18 cellular contexts compared by ENCODE assay signal in the genomic region with DNA sequence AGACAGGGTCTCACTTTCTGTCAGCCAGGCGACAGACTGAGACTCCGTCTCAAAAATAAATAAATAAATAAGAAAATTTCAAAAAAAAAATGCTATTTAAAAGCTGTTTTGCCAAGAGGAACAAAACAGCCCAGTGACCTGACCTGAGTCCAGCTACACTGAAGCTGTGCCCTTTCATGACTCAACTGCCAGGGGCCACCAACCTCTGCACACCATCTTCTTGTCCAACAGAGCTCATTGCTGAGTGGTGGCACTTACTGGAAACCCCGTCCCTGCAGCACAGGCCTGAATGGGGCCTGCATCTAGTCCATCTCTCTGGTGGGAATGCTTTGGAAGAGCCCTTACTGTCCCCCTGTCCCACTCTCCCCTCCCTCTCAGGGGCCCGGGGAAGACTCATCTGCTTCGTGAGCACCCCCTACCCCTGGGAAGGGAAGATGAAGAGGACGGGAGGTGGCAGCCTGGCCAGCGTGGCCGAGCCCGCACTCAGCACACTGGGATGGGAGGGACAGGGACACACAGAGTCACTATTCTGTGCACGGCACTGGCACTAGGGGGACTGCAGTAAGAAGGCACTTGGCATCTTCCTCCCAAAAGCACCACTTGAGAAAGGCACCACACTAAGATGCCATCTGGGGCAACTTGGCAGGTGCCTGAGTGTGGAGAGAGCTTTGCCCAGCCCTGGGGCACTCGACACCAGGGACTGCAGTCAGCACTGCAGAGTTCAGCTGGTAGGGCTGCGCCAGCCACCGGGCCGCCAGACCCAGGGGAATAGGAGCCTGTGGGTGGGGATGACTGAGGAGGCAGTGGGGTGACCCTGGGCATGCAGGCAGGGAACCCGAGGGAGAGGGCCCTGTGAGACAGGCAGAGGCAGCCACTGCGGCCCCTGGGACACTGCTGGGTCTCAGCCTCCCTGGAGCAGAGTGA. TPM values are rescaled to one million over a fixed set of nuclear protein-coding genes. Genes with fewer than 3 reads are reported as not detected.
DNase-seq lines count a peak whose midpoint lies in the region; ATAC-seq and TF ChIP-seq lines count a peak whose summit lies in the region.
"Had no signal": no experiment of that assay in that cellular context is flagged by ENCODE, and none has a peak within 500 bp of the region (broad histone marks: within the 10 kb centered on the region; RNA-seq: fewer than 3 reads in every experiment).

No MANE protein-coding gene starts in this region.

- intact Hi-C loops in natural killer cell (cut with micrococcal nuclease): no loop called here

- peak; percentile 47 for DNase-seq in natural killer cell treated with Interleukin-12 subunit alpha and Interleukin-12 subunit beta and Interleukin-15 and Interleukin-18, amount 100 ng/mL, for 72 hours (ENCODE audit: low spot score)
- DNase-seq in natural killer cell (no peak), endodermal cell (no peak)
- DNase-seq in stimulated activated naive CD4-positive, alpha-beta T cell treated with Interleukin-2 at 50 U/mL for 16 hours (lab: John Stamatoyannopoulos, UW): no peak
- DNase-seq: activated CD8-positive, alpha-beta memory T cell treated with anti-CD3 and anti-CD28 coated beads, Interleukin-2, amount 50 U/mL, for 4 hours; colonic mucosa; MG63; NCI-H1694; NCI-H510A treated with DMSO at 0.1 percent for 48 hours; stimulated activated naive B cell treated with anti-CD40 and anti-IgM and Interleukin-4, amounts not matched to agents 10 μg/mL and 1 μg/mL and 100 μg/mL, for 72 hours; T1000 had no signal

- WGBS in endodermal cell (ENCODE audit: insufficient coverage in 1 of 2, insufficient read length in 1 of 2), 2 experiments: 83 to 88% methylated on average over 10 to 15 of the region's 16 CpGs

- ATAC-seq in natural killer cell treated with Interleukin-12 subunit alpha and Interleukin-12 subunit beta and Interleukin-15 and Interleukin-18, amount 100 ng/mL, for 72 hours: no peak
- ATAC-seq in natural killer cell (no peak), GM21717 (IDR thresholded peaks at IDR 0.05; ENCODE audit: unreplicated experiment) (no peak), HG03280 (IDR thresholded peaks at IDR 0.05; ENCODE audit: unreplicated experiment) (no peak), GM21529 (IDR thresholded peaks at IDR 0.05; ENCODE audit: unreplicated experiment) (no peak)
- ATAC-seq: stimulated activated naive B cell treated with anti-CD40 and anti-IgM and Interleukin-4, amounts not matched to agents 10 μg/mL and 1 μg/mL and 100 μg/mL, for 72 hours had no signal

- H3K36me3 ChIP-seq in endodermal cell (ENCODE audit: control insufficient read depth, insufficient read depth, low read length): peaks cover 8% of the 10 kb centered on the region
- peaks cover 3% of the 10 kb centered on the region for H3K36me3 ChIP-seq in muscle layer of colon (ENCODE audit: insufficient read depth, low read length)
- H3K36me3 ChIP-seq: colonic mucosa, MG63, vagina had no signal

- H3K27ac ChIP-seq in endodermal cell (ENCODE audit: low read depth, low read length): no peak overlapping the region
- peak overlapping the region; percentile 69 for H3K27ac ChIP-seq in muscle layer of colon (ENCODE audit: low read depth, low read length)
- H3K27ac ChIP-seq: colonic mucosa, parathyroid adenoma, SJSA1, vagina had no signal

- H3K4me3 ChIP-seq in endodermal cell (ENCODE audit: low read length) (no peak overlapping the region), muscle layer of colon (ENCODE audit: low read depth in 1 of 2, low read length in 2 of 2) (no peak overlapping the region)
- H3K4me3 ChIP-seq: colonic mucosa, MG63, SJSA1, vagina had no signal

- H3K4me1 Mint-ChIP-seq in natural killer cell treated with Interleukin-12 subunit alpha and Interleukin-12 subunit beta and Interleukin-15 and Interleukin-18, amount 100 ng/mL, for 72 hours (ENCODE audit: low read depth in 2 of 2): peaks cover 22 to 30% of the 10 kb centered on the region in 2 donors
- peaks cover 20 to 39% of the 10 kb centered on the region in 2 donors for H3K4me1 Mint-ChIP-seq in natural killer cell
- no peaks in the 10 kb centered on the region for H3K4me1 Mint-ChIP-seq in endodermal cell

- no peaks in the 10 kb centered on the region for H3K27me3 Mint-ChIP-seq in natural killer cell treated with Interleukin-12 subunit alpha and Interleukin-12 subunit beta and Interleukin-15 and Interleukin-18, amount 100 ng/mL, for 72 hours
- H3K27me3 Mint-ChIP-seq in natural killer cell (ENCODE audit: low read depth in 2 of 2) (no peaks in the 10 kb centered on the region), endodermal cell (ENCODE audit: insufficient read depth) (no peaks in the 10 kb centered on the region)
- H3K27me3 Mint-ChIP-seq: stimulated activated naive B cell treated with anti-CD40 and anti-IgM and Interleukin-4, amounts not matched to agents 10 μg/mL and 1 μg/mL and 100 μg/mL, for 72 hours had no signal

- TF ChIP-seq CTCF in natural killer cell (IDR thresholded peaks at IDR 0.05) (no peak), endodermal cell (conservative IDR thresholded peaks at IDR 0.05) (no peak)

- H3K9me3 ChIP-seq in endodermal cell (ENCODE audit: control insufficient read depth, low read length) (no peaks in the 10 kb centered on the region), muscle layer of colon (ENCODE audit: low read length) (no peaks in the 10 kb centered on the region)
- H3K9me3 ChIP-seq: colonic mucosa, MG63, SJSA1, vagina had no signal

- H3K4me1 ChIP-seq in endodermal cell (ENCODE audit: control insufficient read depth, insufficient read depth, low read length) (no peaks in the 10 kb centered on the region), muscle layer of colon (ENCODE audit: insufficient read depth, low read length) (peaks cover 46% of the 10 kb centered on the region)
- H3K4me1 ChIP-seq: SJSA1 had no signal

- no peaks in the 10 kb centered on the region for H3K36me3 Mint-ChIP-seq in natural killer cell treated with Interleukin-12 subunit alpha and Interleukin-12 subunit beta and Interleukin-15 and Interleukin-18, amount 100 ng/mL, for 72 hours
- H3K36me3 Mint-ChIP-seq in natural killer cell (no peaks in the 10 kb centered on the region), endodermal cell (ENCODE audit: low read depth) (peaks cover 5% of the 10 kb centered on the region)

- no peaks in the 10 kb centered on the region for H3K9me3 Mint-ChIP-seq in natural killer cell treated with Interleukin-12 subunit alpha and Interleukin-12 subunit beta and Interleukin-15 and Interleukin-18, amount 100 ng/mL, for 72 hours
- H3K9me3 Mint-ChIP-seq in natural killer cell (no peaks in the 10 kb centered on the region), endodermal cell (no peaks in the 10 kb centered on the region)
- H3K9me3 Mint-ChIP-seq: stimulated activated naive B cell treated with anti-CD40 and anti-IgM and Interleukin-4, amounts not matched to agents 10 μg/mL and 1 μg/mL and 100 μg/mL, for 72 hours had no signal

- H3K27me3 ChIP-seq in endodermal cell (ENCODE audit: control insufficient read depth, insufficient read depth, low read length, poor library complexity, severe bottlenecking): no peaks in the 10 kb centered on the region
- no peaks in the 10 kb centered on the region for H3K27me3 ChIP-seq in muscle layer of colon (ENCODE audit: control insufficient read depth in 1 of 2, insufficient read depth in 2 of 2, low read length in 2 of 2)
- H3K27me3 ChIP-seq: colonic mucosa, MG63, SJSA1, vagina had no signal

- H3K27ac Mint-ChIP-seq in natural killer cell treated with Interleukin-12 subunit alpha and Interleukin-12 subunit beta and Interleukin-15 and Interleukin-18, amount 100 ng/mL, for 72 hours: no peak overlapping the region
- H3K27ac Mint-ChIP-seq in natural killer cell (no peak overlapping the region), endodermal cell (peak overlapping the region; percentile 39)

- H3K9ac ChIP-seq in endodermal cell (ENCODE audit: extremely low read depth, low read length, poor library complexity, severe bottlenecking) (no peak overlapping the region), muscle layer of colon (ENCODE audit: low read length) (no peak overlapping the region)
- H3K9ac ChIP-seq: parathyroid adenoma had no signal

- H3K4me3 Mint-ChIP-seq in natural killer cell treated with Interleukin-12 subunit alpha and Interleukin-12 subunit beta and Interleukin-15 and Interleukin-18, amount 100 ng/mL, for 72 hours: no peak overlapping the region
- H3K4me3 Mint-ChIP-seq in natural killer cell (no peak overlapping the region), endodermal cell (no peak overlapping the region)

RNA-seq across cellular contexts. Expression of a gene that starts 13.5 kb away (rescaled TPM):
- total RNA-seq in natural killer cell treated with Interleukin-12 subunit alpha and Interleukin-12 subunit beta and Interleukin-15 and Interleukin-18, amount 100 ng/mL, for 72 hours: 10 to 100 TPM; 30.5 to 36.9 TPM
- total RNA-seq in natural killer cell: 10 to 100 TPM; 32.2 to 47.2 (median 37.6) TPM
- 10 to 100 TPM; 18.6 to 22.1 TPM for total RNA-seq in endodermal cell
- 13.4 TPM for polyA plus RNA-seq in endodermal cell (2013, experiment 1 of 2)
- 9.5 TPM for polyA plus RNA-seq in endodermal cell (2013, experiment 2 of 2)

RNA-seq across cellular contexts. Expression of a gene that starts 22.1 kb away (rescaled TPM):
- total RNA-seq in natural killer cell treated with Interleukin-12 subunit alpha and Interleukin-12 subunit beta and Interleukin-15 and Interleukin-18, amount 100 ng/mL, for 72 hours: 10 to 100 TPM; 41.0 to 84.2 TPM
- total RNA-seq in natural killer cell (100 to 1,000 TPM; 171 to 220 (median 172) TPM), endodermal cell (10 to 100 TPM; 56.4 to 62.4 TPM)
- 67.5 TPM for polyA plus RNA-seq in endodermal cell (2013, experiment 1 of 2)
- 73.4 TPM for polyA plus RNA-seq in endodermal cell (2013, experiment 2 of 2)

RNA-seq across cellular contexts. Expression of a gene that starts 52.9 kb away (rescaled TPM):
- total RNA-seq in natural killer cell treated with Interleukin-12 subunit alpha and Interleukin-12 subunit beta and Interleukin-15 and Interleukin-18, amount 100 ng/mL, for 72 hours: 1 to 10 TPM; 4.6 to 7.0 TPM
- total RNA-seq in natural killer cell (1 to 10 TPM; 1.6 to 4.1 (median 2.7) TPM), endodermal cell (1 to 10 TPM; 6.4 to 7.8 TPM)
- 5.7 TPM for polyA plus RNA-seq in endodermal cell (2013, experiment 1 of 2)
- 6.0 TPM for polyA plus RNA-seq in endodermal cell (2013, experiment 2 of 2)
